In genomic region chr17:81039854-81040758, GRCh38 we compare ENCODE assay signal across 8 cellular contexts. TPM values are rescaled to one million over a fixed set of nuclear protein-coding genes. Genes with fewer than 3 reads are reported as not detected.
DNase-seq lines count a peak whose midpoint lies in the region; ATAC-seq and TF ChIP-seq lines count a peak whose summit lies in the region.

No MANE protein-coding gene starts in this region.

- H3K27me3 ChIP-seq in right atrium auricular region, result no peaks in the 10 kb centered on the region
- H3K27me3 ChIP-seq in heart right ventricle, result peaks cover 0 to 17% (median 0%) of the 10 kb centered on the region in 7 donors
- no peaks in the 10 kb centered on the region for H3K27me3 ChIP-seq in uterus

- H3K27ac ChIP-seq in right atrium auricular region, result peak overlapping the region; percentile 15 to 16
- H3K27ac ChIP-seq in heart right ventricle, result no peak overlapping the region
- peak overlapping the region; percentile 95 for H3K27ac ChIP-seq in VCaP
- peak overlapping the region in 1 of 2 donors; percentile 1 for H3K27ac ChIP-seq in uterus

- DNase-seq in right atrium auricular region (ENCODE audit: low spot score) (no peak), heart right ventricle (no peak), islet precursor cell (peak; percentile 89), uterus (peak; percentile 61), NCI-H1105 (lab: John Stamatoyannopoulos, UW) (no peak)

- no peaks in the 10 kb centered on the region for H3K36me3 ChIP-seq in right atrium auricular region
- H3K36me3 ChIP-seq in heart right ventricle, result no peaks in the 10 kb centered on the region
- no peaks in the 10 kb centered on the region for H3K36me3 ChIP-seq in uterus

- intact Hi-C loops in heart right ventricle (cut with DNase I) (loop anchor here in 1 of 10 donors (5.0 kb wide), 1 partner anchor 42 kb away; no protein-coding TSS in a partner anchor), uterus (cut with DNase I; ENCODE audit: low total_unique reads) (no loop called here)

- TF ChIP-seq CTCF in right atrium auricular region (IDR thresholded peaks at IDR 0.05) (no peak), heart right ventricle (IDR thresholded peaks at IDR 0.05) (no peak), VCaP (conservative IDR thresholded peaks at IDR 0.05) (no peak), uterus (IDR thresholded peaks at IDR 0.05) (no peak)

- no peak for TF ChIP-seq POLR2A in uterus (IDR thresholded peaks at IDR 0.05)
- no peak for TF ChIP-seq POLR2A in GM18505 (IDR thresholded peaks at IDR 0.05; ENCODE audit: borderline replicate concordance, extremely low read depth, insufficient read depth, insufficient read length)

- H3K4me3 ChIP-seq in right atrium auricular region, result no peak overlapping the region
- H3K4me3 ChIP-seq in heart right ventricle, result no peak overlapping the region
- H3K4me3 ChIP-seq in uterus, result no peak overlapping the region

- H3K9me3 ChIP-seq in right atrium auricular region, result no peaks in the 10 kb centered on the region
- H3K9me3 ChIP-seq in heart right ventricle, result no peaks in the 10 kb centered on the region
- H3K9me3 ChIP-seq in uterus, result no peaks in the 10 kb centered on the region

- ATAC-seq in heart right ventricle, result no peak
- no peak for ATAC-seq in GM18505 (IDR thresholded peaks at IDR 0.05; ENCODE audit: unreplicated experiment)
- ATAC-seq in GM18511 (IDR thresholded peaks at IDR 0.05; ENCODE audit: unreplicated experiment), result no peak

- H3K4me1 ChIP-seq in right atrium auricular region (peaks cover 0 to 85% of the 10 kb centered on the region in 2 donors), heart right ventricle (peaks cover 29 to 89% (median 78%) of the 10 kb centered on the region in 9 donors), uterus (peaks cover 5 to 14% of the 10 kb centered on the region in 2 donors)

- WGBS in heart right ventricle, 2 donors, result 64 to 66% methylated on average over 28 of the region's 28 CpGs

RNA-seq across cellular contexts. Expression of gene BAIAP2, which starts 5.2 kb away (rescaled TPM):
- total RNA-seq in right atrium auricular region, result 10 to 100 TPM; 27.9 to 36.5 TPM
- total RNA-seq in heart right ventricle, result 10 to 100 TPM in 9 of 10 donors, 1 to 10 TPM in 1; 9.5 to 25.8 (median 13.8) TPM
- polyA plus RNA-seq in heart right ventricle, result 10 to 100 TPM; 16.1 to 18.7 TPM
- total RNA-seq in uterus, result 10 to 100 TPM; 16.5 to 70.7 (median 45.8) TPM

RNA-seq across cellular contexts. Expression of gene CHMP6, which starts 48.5 kb away (rescaled TPM):
- total RNA-seq in right atrium auricular region (10 to 100 TPM; 12.9 to 17.5 TPM), heart right ventricle (10 to 100 TPM; 17.5 to 26.4 (median 22.1) TPM), uterus (10 to 100 TPM in 3 of 4 donors, 1 to 10 TPM in 1; 3.6 to 33.2 (median 19.8) TPM)
- 10 to 100 TPM; 23.8 to 30.6 TPM for polyA plus RNA-seq in heart right ventricle

Comparison
In these comparisons a context has a peak if more than half of its experiments do, and no peak if none do; other contexts are left out.
1. H3K27ac ChIP-seq: peak in right atrium auricular region (2 of 2) and VCaP (single experiment); none in heart right ventricle (0 of 10).
2. DNase-seq: peak in islet precursor cell (single experiment) and uterus (2 of 2); none in right atrium auricular region (single experiment), heart right ventricle (0 of 2) and NCI-H1105 (single experiment).